1 cellular context compared by ENCODE assay signal in the genomic region with DNA sequence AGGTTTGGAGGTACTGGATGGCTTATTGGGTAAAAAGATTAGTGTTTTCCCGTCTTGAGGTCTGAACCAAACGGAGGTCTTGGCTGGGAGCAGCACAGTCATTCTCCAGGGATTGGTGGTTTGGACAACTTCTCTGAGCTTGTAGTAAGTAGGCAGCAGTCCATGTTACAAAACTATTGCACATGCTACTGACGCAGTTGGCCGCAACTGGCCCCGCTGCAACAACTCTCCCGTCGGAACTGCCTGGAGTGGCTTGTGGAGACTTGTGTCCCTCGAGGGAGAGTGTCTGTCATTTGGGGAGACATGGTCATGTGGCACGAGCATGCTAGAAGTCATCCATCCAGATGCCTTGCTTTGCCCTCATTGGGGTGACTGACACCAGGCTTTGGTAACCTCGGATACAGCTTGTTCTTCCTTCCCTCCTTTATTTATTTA.
TF ChIP-seq lines count a peak whose summit lies in the region.

No MANE protein-coding gene starts in this region.

TF ChIP-seq in H1, 55 proteins besides CTCF, POLR2A, EP300 and RAD21:
- TF ChIP-seq RBBP5 (IDR thresholded peaks at IDR 0.05; ENCODE audit: borderline replicate concordance, low read depth, low read length): no peak
- TF ChIP-seq HDAC6 (IDR thresholded peaks at IDR 0.05; ENCODE audit: low read depth, low read length): no peak
- no peak for TF ChIP-seq KDM4A (IDR thresholded peaks at IDR 0.05; ENCODE audit: low read depth, low read length, severe bottlenecking)
